Comparison of ENCODE assay signal across 1 cellular context in the genomic region with DNA sequence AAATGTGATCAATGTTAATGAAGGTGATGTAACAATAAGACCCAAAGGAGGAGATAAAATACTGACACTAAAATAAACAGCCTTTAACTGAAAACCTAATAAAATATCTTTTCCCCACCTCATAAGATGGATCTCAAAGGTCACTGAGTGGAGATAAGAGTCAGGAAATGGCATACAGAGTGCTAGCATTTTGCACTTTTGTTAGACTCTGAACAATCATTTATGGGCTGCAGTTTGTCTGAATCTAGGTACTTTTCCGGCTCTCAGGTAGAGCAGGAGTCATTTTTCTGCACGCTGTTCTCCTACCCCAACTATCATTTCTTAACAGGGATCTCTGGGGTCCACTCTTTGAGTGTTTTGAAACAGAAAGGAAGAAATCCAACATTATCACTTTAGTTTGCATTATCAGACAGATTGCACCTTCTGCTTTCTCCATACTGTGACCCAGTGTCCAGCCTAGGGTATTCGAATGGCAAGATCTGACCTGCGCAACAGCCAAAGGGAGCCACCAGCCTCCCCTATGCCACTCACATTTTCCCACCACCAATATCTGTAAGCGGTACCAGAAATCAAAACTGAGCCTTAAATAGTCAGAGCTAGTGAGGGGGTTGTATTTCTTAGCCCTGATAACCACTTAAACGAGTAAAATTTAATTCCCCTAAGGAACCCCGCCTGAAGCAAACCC.
TF ChIP-seq lines count a peak whose summit lies in the region.

No MANE protein-coding gene starts in this region.

TF ChIP-seq in GM23338, 12 proteins besides CTCF, POLR2A, EP300 and RAD21 (continued from another document):
- no peak for TF ChIP-seq NANOG (IDR thresholded peaks at IDR 0.05; ENCODE audit: borderline replicate concordance)
- TF ChIP-seq STAT1 (IDR thresholded peaks at IDR 0.05; ENCODE audit: unreplicated experiment) = no peak
- TF ChIP-seq, protein P1, sequence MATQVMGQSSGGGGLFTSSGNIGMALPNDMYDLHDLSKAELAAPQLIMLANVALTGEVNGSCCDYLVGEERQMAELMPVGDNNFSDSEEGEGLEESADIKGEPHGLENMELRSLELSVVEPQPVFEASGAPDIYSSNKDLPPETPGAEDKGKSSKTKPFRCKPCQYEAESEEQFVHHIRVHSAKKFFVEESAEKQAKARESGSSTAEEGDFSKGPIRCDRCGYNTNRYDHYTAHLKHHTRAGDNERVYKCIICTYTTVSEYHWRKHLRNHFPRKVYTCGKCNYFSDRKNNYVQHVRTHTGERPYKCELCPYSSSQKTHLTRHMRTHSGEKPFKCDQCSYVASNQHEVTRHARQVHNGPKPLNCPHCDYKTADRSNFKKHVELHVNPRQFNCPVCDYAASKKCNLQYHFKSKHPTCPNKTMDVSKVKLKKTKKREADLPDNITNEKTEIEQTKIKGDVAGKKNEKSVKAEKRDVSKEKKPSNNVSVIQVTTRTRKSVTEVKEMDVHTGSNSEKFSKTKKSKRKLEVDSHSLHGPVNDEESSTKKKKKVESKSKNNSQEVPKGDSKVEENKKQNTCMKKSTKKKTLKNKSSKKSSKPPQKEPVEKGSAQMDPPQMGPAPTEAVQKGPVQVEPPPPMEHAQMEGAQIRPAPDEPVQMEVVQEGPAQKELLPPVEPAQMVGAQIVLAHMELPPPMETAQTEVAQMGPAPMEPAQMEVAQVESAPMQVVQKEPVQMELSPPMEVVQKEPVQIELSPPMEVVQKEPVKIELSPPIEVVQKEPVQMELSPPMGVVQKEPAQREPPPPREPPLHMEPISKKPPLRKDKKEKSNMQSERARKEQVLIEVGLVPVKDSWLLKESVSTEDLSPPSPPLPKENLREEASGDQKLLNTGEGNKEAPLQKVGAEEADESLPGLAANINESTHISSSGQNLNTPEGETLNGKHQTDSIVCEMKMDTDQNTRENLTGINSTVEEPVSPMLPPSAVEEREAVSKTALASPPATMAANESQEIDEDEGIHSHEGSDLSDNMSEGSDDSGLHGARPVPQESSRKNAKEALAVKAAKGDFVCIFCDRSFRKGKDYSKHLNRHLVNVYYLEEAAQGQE (IDR thresholded peaks at IDR 0.05; ENCODE audit: unreplicated experiment) = no peak
- TF ChIP-seq ZNF331 (CRISPR knock-in tag; IDR thresholded peaks at IDR 0.05; ENCODE audit: low read depth) = no peak
- TF ChIP-seq POLR2AphosphoS5 (IDR thresholded peaks at IDR 0.05; ENCODE audit: low read depth) = no peak
- no peak for TF ChIP-seq EZH2 (IDR thresholded peaks at IDR 0.05; ENCODE audit: low read depth, unreplicated experiment)
- TF ChIP-seq, protein P2, sequence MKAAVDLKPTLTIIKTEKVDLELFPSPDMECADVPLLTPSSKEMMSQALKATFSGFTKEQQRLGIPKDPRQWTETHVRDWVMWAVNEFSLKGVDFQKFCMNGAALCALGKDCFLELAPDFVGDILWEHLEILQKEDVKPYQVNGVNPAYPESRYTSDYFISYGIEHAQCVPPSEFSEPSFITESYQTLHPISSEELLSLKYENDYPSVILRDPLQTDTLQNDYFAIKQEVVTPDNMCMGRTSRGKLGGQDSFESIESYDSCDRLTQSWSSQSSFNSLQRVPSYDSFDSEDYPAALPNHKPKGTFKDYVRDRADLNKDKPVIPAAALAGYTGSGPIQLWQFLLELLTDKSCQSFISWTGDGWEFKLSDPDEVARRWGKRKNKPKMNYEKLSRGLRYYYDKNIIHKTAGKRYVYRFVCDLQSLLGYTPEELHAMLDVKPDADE (IDR thresholded peaks at IDR 0.05) = no peak
- TF ChIP-seq JUNB (IDR thresholded peaks at IDR 0.05; ENCODE audit: unreplicated experiment) = no peak
- TF ChIP-seq ZNF114 (CRISPR knock-in tag; IDR thresholded peaks at IDR 0.05) = no peak
